ENCODE assay signal across 38 cellular contexts in the genomic region with DNA sequence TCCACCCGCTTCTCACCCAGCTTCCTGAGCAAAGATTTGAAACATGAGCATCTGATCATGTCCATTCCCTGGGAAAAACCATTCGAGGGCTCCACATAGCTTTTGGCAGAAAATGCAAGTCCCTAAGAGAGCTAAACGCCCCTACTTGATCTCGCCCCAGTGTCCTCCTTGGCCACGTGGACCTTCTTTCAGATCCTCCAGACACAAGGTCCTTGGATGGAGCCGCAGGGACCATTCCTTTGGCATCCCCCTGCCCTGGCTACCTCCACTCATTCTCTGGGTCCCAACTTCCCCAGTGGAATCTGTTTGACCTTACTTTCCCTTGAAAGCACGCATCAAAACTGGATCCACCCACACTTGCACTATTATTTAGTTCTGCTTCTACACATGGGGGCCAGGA.
"Had no signal": no experiment of that assay in that cellular context is flagged by ENCODE, and none has a peak within 500 bp of the region (broad histone marks: within the 10 kb centered on the region; RNA-seq: fewer than 3 reads in every experiment).

No MANE protein-coding gene starts in this region.

- H3K4me1 Mint-ChIP-seq: activated B cell treated with CpG ODN at 0.5 μM for 24 hours; activated CD8-positive, alpha-beta memory T cell treated with anti-CD3 and anti-CD28 coated beads, Interleukin-2, amount 10 ng/mL, durations not matched to agents 7 days and 5 days; activated naive CD4-positive, alpha-beta T cell treated with anti-CD3 and anti-CD28 coated beads, Interleukin-2, amount 50 U/mL, for 24 hours; activated naive CD8-positive, alpha-beta T cell treated with anti-CD3 and anti-CD28 coated beads for 36 hours; activated naive CD8-positive, alpha-beta T cell treated with anti-CD3 and anti-CD28 coated beads, Interleukin-2, amount 50 U/mL, for 24 hours; T-helper 17 cell had no signal

- H3K27ac Mint-ChIP-seq: activated B cell treated with CpG ODN at 0.5 μM for 24 hours; activated CD8-positive, alpha-beta memory T cell treated with anti-CD3 and anti-CD28 coated beads, Interleukin-2, amount 10 ng/mL, durations not matched to agents 7 days and 5 days; activated naive CD4-positive, alpha-beta T cell treated with anti-CD3 and anti-CD28 coated beads for 36 hours; activated naive CD4-positive, alpha-beta T cell treated with anti-CD3 and anti-CD28 coated beads, Interleukin-2, amount 50 U/mL, for 24 hours; activated naive CD8-positive, alpha-beta T cell treated with anti-CD3 and anti-CD28 coated beads for 36 hours; activated naive CD8-positive, alpha-beta T cell treated with anti-CD3 and anti-CD28 coated beads, Interleukin-2, amount 50 U/mL, for 24 hours; activated T-helper 1 cell treated with anti-CD3 and anti-CD28 coated beads, Interleukin-12 subunit alpha, Interleukin-12 subunit beta, Interleukin-2, Interleukin-4 antibody, amounts not matched to agents 30 ng/mL and 10 ng/mL and 1 ng/mL, durations not matched to agents 14 hours and 24 hours and 36 hours; activated T-helper 2 cell treated with anti-CD3 and anti-CD28 coated beads, Interferon-gamma antibody, Interleukin-2, Interleukin-4, amounts not matched to agents 10 μg/mL and 5 μg/mL and 100 μg/mL, durations not matched to agents 14 hours and 24 hours and 36 hours; dendritic cell treated with granulocyte-macrophage colony-stimulating factor and Interleukin-4, amounts not matched to agents 40 ng/mL and 50 ng/mL, for 4 days; effector memory CD8-positive, alpha-beta T cell; T-helper 2 cell treated with Interferon-gamma antibody and Interleukin-4, amounts not matched to agents 5 μg/mL and 100 μg/mL, for 36 hours had no signal

- H3K9me3 Mint-ChIP-seq: activated B cell treated with CpG ODN at 0.5 μM for 24 hours; activated naive CD4-positive, alpha-beta T cell treated with anti-CD3 and anti-CD28 coated beads for 36 hours; activated naive CD4-positive, alpha-beta T cell treated with anti-CD3 and anti-CD28 coated beads, Interleukin-2, amount 50 U/mL, for 24 hours; activated naive CD8-positive, alpha-beta T cell treated with anti-CD3 and anti-CD28 coated beads for 36 hours; activated naive CD8-positive, alpha-beta T cell treated with anti-CD3 and anti-CD28 coated beads, Interleukin-2, amount 50 U/mL, for 24 hours; activated T-helper 1 cell treated with anti-CD3 and anti-CD28 coated beads, Interleukin-12 subunit alpha, Interleukin-12 subunit beta, Interleukin-2, Interleukin-4 antibody, amounts not matched to agents 30 ng/mL and 10 ng/mL and 1 ng/mL, durations not matched to agents 14 hours and 24 hours and 36 hours; activated T-helper 2 cell treated with anti-CD3 and anti-CD28 coated beads, Interferon-gamma antibody, Interleukin-2, Interleukin-4, amounts not matched to agents 10 μg/mL and 5 μg/mL and 100 μg/mL, durations not matched to agents 14 hours and 24 hours and 36 hours; brain; dendritic cell treated with granulocyte-macrophage colony-stimulating factor and Interleukin-4, amounts not matched to agents 40 ng/mL and 50 ng/mL, for 4 days; effector memory CD8-positive, alpha-beta T cell; T-helper 2 cell treated with Interferon-gamma antibody and Interleukin-4, amounts not matched to agents 5 μg/mL and 100 μg/mL, for 36 hours had no signal

- H3K4me3 Mint-ChIP-seq: activated B cell treated with CpG ODN at 0.5 μM for 24 hours; activated CD8-positive, alpha-beta memory T cell treated with anti-CD3 and anti-CD28 coated beads, Interleukin-2, amount 10 ng/mL, durations not matched to agents 7 days and 5 days; activated CD8-positive, alpha-beta T cell treated with anti-CD3 and anti-CD28 coated beads, Interleukin-2, amount 10 ng/mL, durations not matched to agents 7 days and 5 days; activated naive CD4-positive, alpha-beta T cell treated with anti-CD3 and anti-CD28 coated beads for 36 hours; activated naive CD4-positive, alpha-beta T cell treated with anti-CD3 and anti-CD28 coated beads, Interleukin-2, amount 50 U/mL, for 24 hours; activated naive CD8-positive, alpha-beta T cell treated with anti-CD3 and anti-CD28 coated beads for 36 hours; activated naive CD8-positive, alpha-beta T cell treated with anti-CD3 and anti-CD28 coated beads, Interleukin-2, amount 50 U/mL, for 24 hours; activated T-helper 1 cell treated with anti-CD3 and anti-CD28 coated beads, Interleukin-12 subunit alpha, Interleukin-12 subunit beta, Interleukin-2, Interleukin-4 antibody, amounts not matched to agents 30 ng/mL and 10 ng/mL and 1 ng/mL, durations not matched to agents 14 hours and 24 hours and 36 hours; brain; dendritic cell treated with granulocyte-macrophage colony-stimulating factor and Interleukin-4, amounts not matched to agents 40 ng/mL and 50 ng/mL, for 4 days; effector memory CD8-positive, alpha-beta T cell; T-helper 17 cell; T-helper 2 cell treated with Interferon-gamma antibody and Interleukin-4, amounts not matched to agents 5 μg/mL and 100 μg/mL, for 36 hours had no signal

- DNase-seq: activated B cell treated with CpG ODN at 0.5 μM for 24 hours; activated CD4-positive, alpha-beta T cell treated with anti-CD3 and anti-CD28 coated beads for 48 hours; activated CD4-positive, alpha-beta T cell treated with anti-CD3 and anti-CD28 coated beads, Interleukin-2, amount 50 U/mL, for 1 hour; activated CD4-positive, alpha-beta T cell treated with anti-CD3 and anti-CD28 coated beads, Interleukin-2, amount 50 U/mL, for 48 hours; activated CD8-positive, alpha-beta memory T cell treated with anti-CD3 and anti-CD28 coated beads, Interleukin-2, amount 10 ng/mL, durations not matched to agents 7 days and 5 days; activated CD8-positive, alpha-beta memory T cell treated with anti-CD3 and anti-CD28 coated beads, Interleukin-2, amount 50 U/mL, for 4 hours; activated CD8-positive, alpha-beta T cell treated with anti-CD3 and anti-CD28 coated beads, Interleukin-2, amount 10 ng/mL, durations not matched to agents 7 days and 5 days; activated effector memory CD4-positive, alpha-beta T cell treated with anti-CD3 and anti-CD28 coated beads, Interleukin-2, amount 50 U/mL, for 16 hours; activated naive CD4-positive, alpha-beta T cell treated with anti-CD3 and anti-CD28 coated beads for 36 hours; activated naive CD8-positive, alpha-beta T cell treated with anti-CD3 and anti-CD28 coated beads for 36 hours; activated naive CD8-positive, alpha-beta T cell treated with anti-CD3 and anti-CD28 coated beads, Interleukin-2, amount 50 U/mL, for 24 hours; activated T-cell treated with anti-CD3 and anti-CD28 coated beads, Interleukin-2, amount 50 U/mL, for 1 hour; activated T-cell treated with anti-CD3 and anti-CD28 coated beads, Interleukin-2, amount 50 U/mL, for 48 hours; adrenal gland; amygdala; aorta; central memory CD4-positive, alpha-beta T cell; cerebellar nuclear complex; dorsolateral prefrontal cortex; effector memory CD8-positive, alpha-beta T cell; erythroblast; foreskin keratinocyte; gastrocnemius medialis; T-helper 1 cell; T-helper 17 cell; T1000; WERI-Rb-1 had no signal

- H3K36me3 ChIP-seq: adrenal gland, breast epithelium, cardiac muscle cell, esophagus muscularis mucosa, gastrocnemius medialis had no signal

- H3K27me3 Mint-ChIP-seq: activated B cell treated with CpG ODN at 0.5 μM for 24 hours; activated CD8-positive, alpha-beta memory T cell treated with anti-CD3 and anti-CD28 coated beads, Interleukin-2, amount 10 ng/mL, durations not matched to agents 7 days and 5 days; activated naive CD4-positive, alpha-beta T cell treated with anti-CD3 and anti-CD28 coated beads, Interleukin-2, amount 50 U/mL, for 24 hours; activated naive CD8-positive, alpha-beta T cell treated with anti-CD3 and anti-CD28 coated beads for 36 hours; dendritic cell treated with granulocyte-macrophage colony-stimulating factor and Interleukin-4, amounts not matched to agents 40 ng/mL and 50 ng/mL, for 4 days had no signal

- ATAC-seq: activated CD4-positive, CD25-positive, alpha-beta regulatory T cell treated with anti-CD3 and anti-CD28 coated beads, Interleukin-2, amount 50 U/mL, for 24 hours; activated CD8-positive, alpha-beta memory T cell treated with anti-CD3 and anti-CD28 coated beads, Interleukin-2, amount 10 ng/mL, durations not matched to agents 7 days and 5 days; activated CD8-positive, alpha-beta T cell treated with anti-CD3 and anti-CD28 coated beads, Interleukin-2, amount 10 ng/mL, durations not matched to agents 7 days and 5 days; activated naive CD8-positive, alpha-beta T cell treated with anti-CD3 and anti-CD28 coated beads, Interleukin-2, amount 50 U/mL, for 24 hours; effector memory CD8-positive, alpha-beta T cell; foreskin keratinocyte; gastrocnemius medialis; T-helper 17 cell had no signal

- H3K27ac ChIP-seq: adrenal gland, cardiac muscle cell, coronary artery, dorsolateral prefrontal cortex, esophagus muscularis mucosa, foreskin keratinocyte, gastrocnemius medialis, WERI-Rb-1 had no signal

- H3K27me3 ChIP-seq: adrenal gland, cardiac muscle cell, foreskin keratinocyte, gastrocnemius medialis had no signal

- H3K4me3 ChIP-seq: adrenal gland, cardiac muscle cell, coronary artery, dorsolateral prefrontal cortex, esophagus muscularis mucosa, gastrocnemius medialis had no signal

- H3K36me3 Mint-ChIP-seq: activated CD8-positive, alpha-beta memory T cell treated with anti-CD3 and anti-CD28 coated beads, Interleukin-2, amount 10 ng/mL, durations not matched to agents 7 days and 5 days; activated naive CD4-positive, alpha-beta T cell treated with anti-CD3 and anti-CD28 coated beads, Interleukin-2, amount 50 U/mL, for 24 hours; activated naive CD8-positive, alpha-beta T cell treated with anti-CD3 and anti-CD28 coated beads for 36 hours had no signal

- H3K4me1 ChIP-seq: adrenal gland, breast epithelium, esophagus muscularis mucosa, foreskin keratinocyte, gastrocnemius medialis had no signal

- H3K9me3 ChIP-seq: adrenal gland, breast epithelium, esophagus muscularis mucosa, gastrocnemius medialis had no signal
